Comparison of ENCODE assay signal across 1 cellular context in the genomic region with DNA sequence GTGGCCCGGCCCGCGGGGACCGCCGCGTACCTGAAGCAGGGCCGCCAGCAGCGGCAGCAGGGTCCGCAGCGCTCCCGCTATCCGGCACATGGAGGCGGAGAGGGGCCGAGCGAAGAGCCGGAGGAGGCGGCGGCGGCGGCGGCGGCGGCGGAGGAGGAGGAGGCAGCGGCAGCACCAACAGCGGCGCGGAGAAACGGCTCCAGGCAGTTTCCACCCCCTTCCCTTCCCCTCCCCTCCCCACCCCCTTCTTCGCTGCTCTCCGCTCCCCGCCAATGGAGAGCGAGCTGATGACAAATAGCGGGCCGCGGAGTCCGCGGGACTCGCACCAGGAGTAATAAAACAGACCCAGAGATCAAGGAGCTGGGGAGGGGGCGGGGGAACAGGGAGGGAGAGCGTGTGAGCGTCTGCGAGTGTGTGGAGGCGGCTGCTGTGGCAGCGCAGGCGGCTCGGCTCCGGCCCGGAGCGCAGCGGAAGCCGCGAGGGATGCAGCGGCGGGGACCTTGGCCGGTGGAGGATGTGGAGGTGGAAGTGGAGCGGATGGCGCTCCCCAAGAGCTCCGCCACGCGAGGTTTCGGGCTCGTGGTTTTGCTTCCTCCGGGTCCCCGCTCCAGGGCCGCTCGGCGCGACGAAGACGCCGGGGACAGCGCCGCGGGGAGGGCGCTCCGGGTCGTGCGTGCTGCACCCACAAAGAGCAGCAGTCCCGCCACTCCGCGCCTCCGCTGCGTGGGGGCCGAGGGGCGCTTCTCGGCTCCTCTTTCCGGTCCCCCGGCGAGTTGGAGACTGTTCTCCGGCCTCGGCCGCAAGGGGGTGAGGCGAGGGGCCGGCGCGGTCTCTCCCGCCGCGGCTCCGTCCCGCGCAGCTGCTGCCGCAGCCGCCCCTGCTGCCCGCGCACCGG.
TF ChIP-seq lines count a peak whose summit lies in the region.

Gene CDH2, minus strand, starts transcription at position 198 of the 895 bp plus-strand sequence. Its CDS starts 108 bp downstream, at position 90.

TF ChIP-seq in HEK293, 187 proteins besides CTCF, POLR2A, EP300 and RAD21 (continued from another document):
- no peak for TF ChIP-seq PRDM2 (tag by site-specific recombination; IDR thresholded peaks at IDR 0.05; ENCODE audit: borderline replicate concordance)
- TF ChIP-seq ZNF37A (tag by site-specific recombination; IDR thresholded peaks at IDR 0.05), result no peak
- no peak for TF ChIP-seq ZNF654 (tag by site-specific recombination; IDR thresholded peaks at IDR 0.05; ENCODE audit: low read depth)
- no peak for TF ChIP-seq ZNF660 (tag by site-specific recombination; IDR thresholded peaks at IDR 0.05)
- TF ChIP-seq ZFP37 (tag by site-specific recombination; IDR thresholded peaks at IDR 0.05), result peak; percentile 90; the same call in 1 of the 2 replicates
- TF ChIP-seq ZNF837 (tag by site-specific recombination; IDR thresholded peaks at IDR 0.05), result no peak
- TF ChIP-seq ZNF175 (tag by site-specific recombination; IDR thresholded peaks at IDR 0.05), result no peak
- TF ChIP-seq ZNF10 (tag by site-specific recombination; IDR thresholded peaks at IDR 0.05), result no peak
- peak; percentile 57 for TF ChIP-seq KLF1 (tag by site-specific recombination; IDR thresholded peaks at IDR 0.05)
- TF ChIP-seq ZNF366 (tag by site-specific recombination; conservative IDR thresholded peaks at IDR 0.05), result peak; percentile 43
- peak; percentile 51; the same call in 1 of the 2 replicates for TF ChIP-seq ZBTB20 (tag by site-specific recombination; IDR thresholded peaks at IDR 0.05)
- no peak for TF ChIP-seq ZSCAN30 (tag by site-specific recombination; IDR thresholded peaks at IDR 0.05)
- TF ChIP-seq KLF9 (tag by site-specific recombination; IDR thresholded peaks at IDR 0.05; ENCODE audit: low read depth), result peak; percentile 72; the same call in 1 of the 2 replicates
- TF ChIP-seq ZNF610 (tag by site-specific recombination; IDR thresholded peaks at IDR 0.05; ENCODE audit: borderline replicate concordance), result peak; percentile 78; the same call in 1 of the 2 replicates
- TF ChIP-seq GLI2 (tag by site-specific recombination; IDR thresholded peaks at IDR 0.05; ENCODE audit: borderline replicate concordance, low read depth), result no peak
- TF ChIP-seq ZBTB11 (tag by site-specific recombination; conservative IDR thresholded peaks at IDR 0.05; ENCODE audit: low read depth), result peak; percentile 79
- no peak for TF ChIP-seq ELK4 (IDR thresholded peaks at IDR 0.05; ENCODE audit: borderline replicate concordance, low read depth, low read length)
- no peak for TF ChIP-seq ZNF132 (tag by site-specific recombination; IDR thresholded peaks at IDR 0.05; ENCODE audit: borderline replicate concordance)
- no peak for TF ChIP-seq SCRT2 (tag by site-specific recombination; IDR thresholded peaks at IDR 0.05)
- peak; percentile 71; the same call in 1 of the 2 replicates for TF ChIP-seq ZNF341 (tag by site-specific recombination; IDR thresholded peaks at IDR 0.05; ENCODE audit: low read depth)
- TF ChIP-seq ZNF335 (tag by site-specific recombination; conservative IDR thresholded peaks at IDR 0.05), result peak; percentile 56
- no peak for TF ChIP-seq PRDM1 (tag by site-specific recombination; IDR thresholded peaks at IDR 0.05)
- TF ChIP-seq, protein P1, sequence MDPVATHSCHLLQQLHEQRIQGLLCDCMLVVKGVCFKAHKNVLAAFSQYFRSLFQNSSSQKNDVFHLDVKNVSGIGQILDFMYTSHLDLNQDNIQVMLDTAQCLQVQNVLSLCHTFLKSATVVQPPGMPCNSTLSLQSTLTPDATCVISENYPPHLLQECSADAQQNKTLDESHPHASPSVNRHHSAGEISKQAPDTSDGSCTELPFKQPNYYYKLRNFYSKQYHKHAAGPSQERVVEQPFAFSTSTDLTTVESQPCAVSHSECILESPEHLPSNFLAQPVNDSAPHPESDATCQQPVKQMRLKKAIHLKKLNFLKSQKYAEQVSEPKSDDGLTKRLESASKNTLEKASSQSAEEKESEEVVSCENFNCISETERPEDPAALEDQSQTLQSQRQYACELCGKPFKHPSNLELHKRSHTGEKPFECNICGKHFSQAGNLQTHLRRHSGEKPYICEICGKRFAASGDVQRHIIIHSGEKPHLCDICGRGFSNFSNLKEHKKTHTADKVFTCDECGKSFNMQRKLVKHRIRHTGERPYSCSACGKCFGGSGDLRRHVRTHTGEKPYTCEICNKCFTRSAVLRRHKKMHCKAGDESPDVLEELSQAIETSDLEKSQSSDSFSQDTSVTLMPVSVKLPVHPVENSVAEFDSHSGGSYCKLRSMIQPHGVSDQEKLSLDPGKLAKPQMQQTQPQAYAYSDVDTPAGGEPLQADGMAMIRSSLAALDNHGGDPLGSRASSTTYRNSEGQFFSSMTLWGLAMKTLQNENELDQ (tag by site-specific recombination; IDR thresholded peaks at IDR 0.05; ENCODE audit: low read depth), result no peak
- no peak for TF ChIP-seq GFI1B (tag by site-specific recombination; IDR thresholded peaks at IDR 0.05)
- TF ChIP-seq ZNF639 (tag by site-specific recombination; IDR thresholded peaks at IDR 0.05), result no peak
- peak; percentile 36; the same call in 1 of the 2 replicates for TF ChIP-seq OSR2 (tag by site-specific recombination; IDR thresholded peaks at IDR 0.05)
